In genomic region chr16:72191551-72191950, GRCh38 we compare ENCODE assay signal across 27 cellular contexts. TPM values are rescaled to one million over a fixed set of nuclear protein-coding genes. Genes with fewer than 3 reads are reported as not detected.
DNase-seq lines count a peak whose midpoint lies in the region; ATAC-seq and TF ChIP-seq lines count a peak whose summit lies in the region.
"Had no signal": no experiment of that assay in that cellular context is flagged by ENCODE, and none has a peak within 500 bp of the region (broad histone marks: within the 10 kb centered on the region; RNA-seq: fewer than 3 reads in every experiment).

No MANE protein-coding gene starts in this region.

- BruUV-seq in A673 (replicated peaks; lab: Mats Ljungman, UMichigan): no TSS peak

- peak; percentile 70 for DNase-seq in A673 (ENCODE audit: low spot score)
- peak; percentile 19 for DNase-seq in GM03348 (ENCODE audit: low spot score)
- peak; percentile 90 for DNase-seq in NCI-H2171 treated with DMSO at 0.1 percent for 48 hours (lab: John Stamatoyannopoulos, UW)
- DNase-seq in fibroblast of pulmonary artery (ENCODE audit: low read depth): peak; percentile 20
- DNase-seq in dedifferentiated amniotic fluid mesenchymal stem cell (ENCODE audit: extremely low spot score): no peak
- no peak for DNase-seq in KBM-7
- DNase-seq in NCI-H187 treated with DMSO at 0.1 percent for 48 hours (lab: John Stamatoyannopoulos, UW): no peak
- DNase-seq: activated CD4-positive, alpha-beta T cell treated with anti-CD3 and anti-CD28 coated beads for 36 hours; activated naive CD4-positive, alpha-beta T cell treated with anti-CD3 and anti-CD28 coated beads for 36 hours; activated T-cell treated with anti-CD3 and anti-CD28 coated beads, Interleukin-2, amount 50 U/mL, for 72 hours; esophagus squamous epithelium; GOT3; lower lobe of right lung; MM.1S; NCI-H146; NCI-H510A treated with DMSO at 0.1 percent for 48 hours; posterior cingulate gyrus; sigmoid colon; stimulated activated CD4-positive, alpha-beta T cell treated with anti-CD3 and anti-CD28 coated beads, Interleukin-15, amount 100 ng/mL, for 24 hours; stimulated activated naive CD8-positive, alpha-beta T cell treated with anti-CD3 and anti-CD28 coated beads, Interleukin-15, Interleukin-2, amounts not matched to agents 100 U/mL and 50 U/mL, for 24 hours had no signal

- H3K27me3 ChIP-seq in A673 (replicated peaks; ENCODE audit: insufficient read depth, low read depth, low read length, poor library complexity): no peaks in the 10 kb centered on the region
- H3K27me3 ChIP-seq: esophagus squamous epithelium, sigmoid colon, SJSA1 had no signal

- POLR2A ChIA-PET in A673 (lab: Charles Lee; ENCODE audit: low non-redundant PET): no interaction called here

- intact Hi-C loops in A673 (cut with micrococcal nuclease; ENCODE audit: unreplicated experiment): no loop called here

- in situ Hi-C loops in KBM-7 (cut with MboI; ENCODE audit: low pct_unique_long_range_greater_than_20kb, low sequenced_read_pairs): no loop called here

- ATAC-seq in HG03342 (IDR thresholded peaks at IDR 0.05; ENCODE audit: unreplicated experiment): no peak
- ATAC-seq: activated CD4-positive, alpha-beta T cell treated with anti-CD3 and anti-CD28 coated beads for 36 hours; activated T-cell treated with anti-CD3 and anti-CD28 coated beads, Interleukin-2, amount 50 U/mL, for 72 hours; K562; stimulated activated naive CD8-positive, alpha-beta T cell treated with anti-CD3 and anti-CD28 coated beads, Interleukin-15, Interleukin-2, amounts not matched to agents 100 U/mL and 50 U/mL, for 24 hours had no signal

- no peaks in the 10 kb centered on the region for H3K9me3 ChIP-seq in A673 (ENCODE audit: low read depth, low read length, poor library complexity, severe bottlenecking)
- H3K9me3 ChIP-seq: lower lobe of right lung, sigmoid colon, thoracic aorta had no signal

- TF ChIP-seq CTCF in A673 (conservative IDR thresholded peaks at IDR 0.05; ENCODE audit: low read depth, low read length) (no peak), fibroblast of pulmonary artery (IDR thresholded peaks at IDR 0.05; ENCODE audit: low read length, missing control alignments) (no peak)

- CTCF ChIA-PET in A673 (lab: Charles Lee): no interaction called here

- H3K27ac ChIP-seq in A673 (ENCODE audit: low read depth, low read length, poor library complexity, severe bottlenecking): no peak overlapping the region
- H3K27ac ChIP-seq: C4-2B, coronary artery, esophagus squamous epithelium, lower lobe of right lung, sigmoid colon, SJSA1, thoracic aorta had no signal

- no peaks in the 10 kb centered on the region for H3K36me3 ChIP-seq in A673 (ENCODE audit: insufficient read depth, low read length, poor library complexity, severe bottlenecking)
- H3K36me3 ChIP-seq: esophagus squamous epithelium, lower lobe of right lung, sigmoid colon, SJSA1, thoracic aorta had no signal

- no peak overlapping the region for H3K4me3 ChIP-seq in A673 (ENCODE audit: low read depth, low read length, poor library complexity, severe bottlenecking)
- H3K4me3 ChIP-seq in fibroblast of pulmonary artery (replicated peaks; ENCODE audit: low read depth, low read length): no peak overlapping the region
- H3K4me3 ChIP-seq: coronary artery, esophagus squamous epithelium, K562, lower lobe of right lung, sigmoid colon, SJSA1, thoracic aorta had no signal

- no peaks in the 10 kb centered on the region for H3K4me1 ChIP-seq in A673 (ENCODE audit: insufficient read depth, low read length, poor library complexity, severe bottlenecking)
- H3K4me1 ChIP-seq: esophagus squamous epithelium, lower lobe of right lung, sigmoid colon, SJSA1 had no signal

RNA-seq across cellular contexts. Expression of gene PMFBP1, which starts 19.6 kb away (rescaled TPM):
- total RNA-seq in A673 (2021): 0.42 and 1.2 TPM in 2 replicates
- total RNA-seq: kidney epithelial cell, SJSA1 had no signal

Comparison
In these comparisons a context has a peak if more than half of its experiments do, and no peak if none do; other contexts are left out.
1. DNase-seq: peak in A673 (single experiment), GM03348 (single experiment), NCI-H2171 treated with DMSO at 0.1 percent for 48 hours (single experiment) and fibroblast of pulmonary artery (single experiment); none in dedifferentiated amniotic fluid mesenchymal stem cell (single experiment), KBM-7 (single experiment) and NCI-H187 treated with DMSO at 0.1 percent for 48 hours (single experiment).